10 cellular contexts compared by ENCODE assay signal in genomic region chr19:18160441-18160791, GRCh38. TPM values are rescaled to one million over a fixed set of nuclear protein-coding genes. Genes with fewer than 3 reads are reported as not detected.
A peak's percentile ranks its signal among the peaks of the same experiment; 100 is the strongest.
DNase-seq lines count a peak whose midpoint lies in the region; ATAC-seq, FAIRE-seq and TF ChIP-seq lines count a peak whose summit lies in the region.
"Had no signal": no experiment of that assay in that cellular context is flagged by ENCODE, and none has a peak within 500 bp of the region (broad histone marks: within the 10 kb centered on the region; RNA-seq: fewer than 3 reads in every experiment).

No MANE protein-coding gene starts in this region.

- no peaks in the 10 kb centered on the region for H3K27me3 Mint-ChIP-seq in activated T-cell treated with anti-CD3 and anti-CD28 coated beads, Interleukin-2, amount 50 U/mL, for 72 hours (ENCODE audit: low read depth)
- no peaks in the 10 kb centered on the region for H3K27me3 Mint-ChIP-seq in activated B cell treated with CpG ODN at 0.5 μM for 24 hours

- peak overlapping the region; percentile 79 to 83 for H3K4me3 Mint-ChIP-seq in activated T-cell treated with anti-CD3 and anti-CD28 coated beads, Interleukin-2, amount 50 U/mL, for 72 hours
- H3K4me3 Mint-ChIP-seq in activated B cell treated with CpG ODN at 0.5 μM for 24 hours: peak overlapping the region; percentile 24

- no peaks in the 10 kb centered on the region for H3K9me3 Mint-ChIP-seq in activated T-cell treated with anti-CD3 and anti-CD28 coated beads, Interleukin-2, amount 50 U/mL, for 72 hours
- no peaks in the 10 kb centered on the region for H3K9me3 Mint-ChIP-seq in activated B cell treated with CpG ODN at 0.5 μM for 24 hours

- no peak overlapping the region for H3K9ac ChIP-seq in keratinocyte (ENCODE audit: control insufficient read depth, extremely low read depth, insufficient read depth, low read length)

- peak overlapping the region; percentile 34 for H3K4me2 ChIP-seq in keratinocyte (ENCODE audit: control insufficient read depth, extremely low read depth, insufficient read depth, low read depth, low read length)

- no peak overlapping the region for H3K4me3 ChIP-seq in keratinocyte (ENCODE audit: control insufficient read depth in 2 of 3, extremely low read depth in 1 of 3, insufficient read depth in 2 of 3, low read depth in 1 of 3, low read length in 3 of 3)
- H3K4me3 ChIP-seq in tibial artery: peak overlapping the region in 1 of 2 donors; percentile 47

- dilution Hi-C loops in keratinocyte (cut with MboI; ENCODE audit: extremely low pct_ligation_motif_present, low sequenced_read_pairs): no loop called here

- TF ChIP-seq CTCF in activated B cell treated with CpG ODN at 0.5 μM for 24 hours (IDR thresholded peaks at IDR 0.05) (no peak), keratinocyte (optimal IDR thresholded peaks at IDR 0.05 in 1 of 3, IDR thresholded peaks at IDR 0.05 in 1 of 3, conservative IDR thresholded peaks at IDR 0.05 in 1 of 3; ENCODE audit: extremely low read depth in 1 of 3, insufficient read depth in 2 of 3, low read length in 3 of 3) (no peak), tibial artery (IDR thresholded peaks at IDR 0.05) (no peak)

- H3K4me1 ChIP-seq in keratinocyte (ENCODE audit: control insufficient read depth, extremely low read depth, insufficient read depth, low read length): peaks cover 24% of the 10 kb centered on the region
- peaks cover 7 to 43% (median 31%) of the 10 kb centered on the region in 4 donors for H3K4me1 ChIP-seq in tibial artery
- H3K4me1 ChIP-seq: Caco-2 had no signal

- peaks cover 21% of the 10 kb centered on the region for H3K4me1 Mint-ChIP-seq in activated T-cell treated with anti-CD3 and anti-CD28 coated beads, Interleukin-2, amount 50 U/mL, for 72 hours (ENCODE audit: low read depth)
- peaks cover 16% of the 10 kb centered on the region for H3K4me1 Mint-ChIP-seq in activated B cell treated with CpG ODN at 0.5 μM for 24 hours

- no peaks in the 10 kb centered on the region for H3K9me3 ChIP-seq in keratinocyte (ENCODE audit: control insufficient read depth, low read depth, low read length)
- H3K9me3 ChIP-seq in tibial artery: no peaks in the 10 kb centered on the region
- H3K9me3 ChIP-seq: Caco-2 had no signal

- H4K20me1 ChIP-seq in keratinocyte (ENCODE audit: control insufficient read depth, extremely low read depth, insufficient read depth, low read length): no peaks in the 10 kb centered on the region

- no peaks in the 10 kb centered on the region for H3K9me1 ChIP-seq in keratinocyte (ENCODE audit: control insufficient read depth, extremely low read depth, insufficient read depth, low read length)

- H3K36me3 ChIP-seq in keratinocyte (ENCODE audit: control insufficient read depth in 2 of 2, extremely low read depth in 1 of 2, insufficient read depth in 2 of 2, low read length in 2 of 2) (peaks cover 13 to 24% of the 10 kb centered on the region in 2 experiments), tibial artery (peaks cover 17 to 42% (median 28%) of the 10 kb centered on the region in 3 donors)

- H3K27me3 ChIP-seq in keratinocyte (ENCODE audit: control insufficient read depth, extremely low read depth, insufficient read depth, low read length) (no peaks in the 10 kb centered on the region), tibial artery (no peaks in the 10 kb centered on the region)

- H3K36me3 Mint-ChIP-seq in activated T-cell treated with anti-CD3 and anti-CD28 coated beads, Interleukin-2, amount 50 U/mL, for 72 hours (ENCODE audit: insufficient read depth in 2 of 2): peaks cover 4 to 6% of the 10 kb centered on the region in 2 donors
- peaks cover 16% of the 10 kb centered on the region for H3K36me3 Mint-ChIP-seq in activated B cell treated with CpG ODN at 0.5 μM for 24 hours (ENCODE audit: low read depth)

- ATAC-seq in activated T-cell treated with anti-CD3 and anti-CD28 coated beads, Interleukin-2, amount 50 U/mL, for 72 hours (replicated peaks in 1 of 2): no peak
- no peak for ATAC-seq in activated B cell treated with CpG ODN at 0.5 μM for 24 hours (ENCODE audit: low read depth)

- no peak overlapping the region for H3K27ac ChIP-seq in keratinocyte (ENCODE audit: control insufficient read depth, insufficient read depth, low read length)
- peak overlapping the region; percentile 76 to 79 for H3K27ac ChIP-seq in tibial artery

- H2AFZ ChIP-seq in keratinocyte (ENCODE audit: control insufficient read depth, low read length): no peak overlapping the region

- H3K27ac Mint-ChIP-seq in activated T-cell treated with anti-CD3 and anti-CD28 coated beads, Interleukin-2, amount 50 U/mL, for 72 hours: peak overlapping the region; percentile 57
- H3K27ac Mint-ChIP-seq in activated B cell treated with CpG ODN at 0.5 μM for 24 hours: peak overlapping the region; percentile 66

- no peak for FAIRE-seq in keratinocyte (lab: Jason Lieb, UNC)

- DNase-seq in activated T-cell treated with anti-CD3 and anti-CD28 coated beads, Interleukin-2, amount 50 U/mL, for 72 hours: no peak
- DNase-seq in activated T-cell treated with anti-CD3 and anti-CD28 coated beads, Interleukin-2, amount 50 U/mL, for 48 hours: no peak
- DNase-seq in activated B cell treated with CpG ODN at 0.5 μM for 24 hours: no peak
- DNase-seq in keratinocyte (ENCODE audit: low read depth, low spot score): no peak
- no peak for DNase-seq in tibial artery
- DNase-seq in NCI-H1930 (lab: John Stamatoyannopoulos, UW): no peak
- no peak for DNase-seq in central memory CD4-positive, alpha-beta T cell
- no peak for DNase-seq in DMS153 (lab: John Stamatoyannopoulos, UW)
- DNase-seq: activated gamma-delta T cell treated with Interleukin-2 at 50 U/mL for 16 hours, Caco-2 had no signal

- H3K79me2 ChIP-seq in keratinocyte (ENCODE audit: control insufficient read depth, insufficient read depth, low read length): peaks cover 2% of the 10 kb centered on the region

- CTCF ChIA-PET in activated B cell treated with CpG ODN at 0.5 μM for 24 hours (lab: Charles Lee): interaction anchor here (1.5 to 2.1 kb wide), 2 partner anchors 31 to 92 kb away, joined by 5 to 15 read pairs; no protein-coding TSS in a partner anchor

- intact Hi-C loops in activated B cell treated with CpG ODN at 0.5 μM for 24 hours (cut with micrococcal nuclease) (no loop called here), tibial artery (cut with DNase I; ENCODE audit: low total_unique reads) (no loop called here)

- POLR2A ChIA-PET in activated B cell treated with CpG ODN at 0.5 μM for 24 hours (lab: Charles Lee): interaction anchor here (0.6 to 3.4 kb wide), 9 partner anchors 10 to 222 kb away, joined by 3 to 14 read pairs (median 5); partner anchors contain the start of gene MPV17L2

RNA-seq across cellular contexts. Expression of gene PIK3R2, which starts 7.5 kb away (rescaled TPM):
- 10 to 100 TPM; 13.3 to 15.4 TPM for total RNA-seq in activated T-cell treated with anti-CD3 and anti-CD28 coated beads, Interleukin-2, amount 50 U/mL, for 72 hours
- 12.0 and 12.7 TPM in 2 replicates for total RNA-seq in activated B cell treated with CpG ODN at 0.5 μM for 24 hours
- polyA plus RNA-seq in keratinocyte: 12.4 to 19.6 TPM (median 13.9 TPM) in 3 replicates
- 17.3 TPM for polyA plus RNA-seq in keratinocyte (2011; ENCODE audit: low read depth)
- 14.3 and 24.9 TPM in 2 replicates for polyA plus RNA-seq in keratinocyte (2011; cell fraction: cytosol; rRNA removed)
- 20.3 and 26.5 TPM in 2 replicates for polyA plus RNA-seq in keratinocyte (2011; cell fraction: nucleus; rRNA removed)
- 10.5 and 37.4 TPM in 2 replicates for polyA plus RNA-seq in keratinocyte (2012; ENCODE audit: low replicate concordance)
- 16.5 to 28.9 TPM (median 25.3 TPM) in 3 replicates for polyA minus RNA-seq in keratinocyte
- 30.9 TPM for polyA minus RNA-seq in keratinocyte (2011; cell fraction: cytosol; rRNA and poly(A)+ RNA removed)
- 17.0 and 22.8 TPM in 2 replicates for polyA minus RNA-seq in keratinocyte (2011; cell fraction: nucleus; rRNA and poly(A)+ RNA removed)

RNA-seq across cellular contexts. Expression of gene IFI30, which starts 13.2 kb away (rescaled TPM):
- total RNA-seq in activated T-cell treated with anti-CD3 and anti-CD28 coated beads, Interleukin-2, amount 50 U/mL, for 72 hours: 10 to 100 TPM; 10.2 to 11.4 TPM
- total RNA-seq in activated B cell treated with CpG ODN at 0.5 μM for 24 hours: 251 and 255 TPM in 2 replicates
- 28.1 to 72.7 TPM (median 31.3 TPM) in 3 replicates for polyA plus RNA-seq in keratinocyte
- polyA plus RNA-seq in keratinocyte (2011; ENCODE audit: low read depth): 1.4 TPM
- polyA plus RNA-seq in keratinocyte (2011; cell fraction: cytosol; rRNA removed): 35.2 and 51.3 TPM in 2 replicates
- polyA plus RNA-seq in keratinocyte (2011; cell fraction: nucleus; rRNA removed): 40.5 and 44.3 TPM in 2 replicates
- polyA plus RNA-seq in keratinocyte (2012; ENCODE audit: low replicate concordance): 24.7 and 25.7 TPM in 2 replicates
- polyA minus RNA-seq in keratinocyte: 17.7 to 74.4 TPM (median 35.2 TPM) in 3 replicates
- 50.3 TPM for polyA minus RNA-seq in keratinocyte (2011; cell fraction: cytosol; rRNA and poly(A)+ RNA removed)
- 16.6 and 30.2 TPM in 2 replicates for polyA minus RNA-seq in keratinocyte (2011; cell fraction: nucleus; rRNA and poly(A)+ RNA removed)

RNA-seq across cellular contexts. Expression of gene MPV17L2, which starts 32.6 kb away (rescaled TPM):
- 10 to 100 TPM in 1 of 2 donors, 1 to 10 TPM in 1; 9.8 to 10.1 TPM for total RNA-seq in activated T-cell treated with anti-CD3 and anti-CD28 coated beads, Interleukin-2, amount 50 U/mL, for 72 hours
- 17.3 and 17.9 TPM in 2 replicates for total RNA-seq in activated B cell treated with CpG ODN at 0.5 μM for 24 hours
- polyA plus RNA-seq in keratinocyte: 26.3 to 39.8 TPM (median 26.8 TPM) in 3 replicates
- 1.7 TPM for polyA plus RNA-seq in keratinocyte (2011; ENCODE audit: low read depth)
- polyA plus RNA-seq in keratinocyte (2011; cell fraction: cytosol; rRNA removed): 32.5 and 45.0 TPM in 2 replicates
- polyA plus RNA-seq in keratinocyte (2011; cell fraction: nucleus; rRNA removed): 19.1 and 29.2 TPM in 2 replicates
- polyA plus RNA-seq in keratinocyte (2012; ENCODE audit: low replicate concordance): 15.8 and 27.7 TPM in 2 replicates
- 22.0 to 49.3 TPM (median 47.2 TPM) in 3 replicates for polyA minus RNA-seq in keratinocyte
- 34.1 TPM for polyA minus RNA-seq in keratinocyte (2011; cell fraction: cytosol; rRNA and poly(A)+ RNA removed)
- polyA minus RNA-seq in keratinocyte (2011; cell fraction: nucleus; rRNA and poly(A)+ RNA removed): 10.8 and 12.0 TPM in 2 replicates

RNA-seq across cellular contexts. Expression of gene RAB3A, which starts 43.4 kb away (rescaled TPM):
- total RNA-seq in activated T-cell treated with anti-CD3 and anti-CD28 coated beads, Interleukin-2, amount 50 U/mL, for 72 hours: 1 to 10 TPM; 1.8 to 1.9 TPM
- 3.8 and 4.1 TPM in 2 replicates for total RNA-seq in activated B cell treated with CpG ODN at 0.5 μM for 24 hours
- 0.30 to 0.92 TPM (median 0.56 TPM) in 3 replicates for polyA plus RNA-seq in keratinocyte
- 0.46 TPM for polyA plus RNA-seq in keratinocyte (2011; ENCODE audit: low read depth)
- 0.46 and 0.86 TPM in 2 replicates for polyA plus RNA-seq in keratinocyte (2011; cell fraction: cytosol; rRNA removed)
- 0.55 and 0.56 TPM in 2 replicates for polyA plus RNA-seq in keratinocyte (2011; cell fraction: nucleus; rRNA removed)
- 0.62 and 1.0 TPM in 2 replicates for polyA plus RNA-seq in keratinocyte (2012; ENCODE audit: low replicate concordance)
- 0.48 to 6.9 TPM (median 4.0 TPM) in 3 replicates for polyA minus RNA-seq in keratinocyte
- polyA minus RNA-seq in keratinocyte (2011; cell fraction: cytosol; rRNA and poly(A)+ RNA removed): 2.1 TPM
- 0.39 and 0.42 TPM in 2 replicates for polyA minus RNA-seq in keratinocyte (2011; cell fraction: nucleus; rRNA and poly(A)+ RNA removed)

Comparison
In these comparisons a context has a peak if more than half of its experiments do, and no peak if none do; other contexts are left out.
1. RNA of gene IFI30, which starts 13.2 kb away (total RNA-seq): 251 to 255 TPM in activated B cell treated with CpG ODN at 0.5 μM for 24 hours; 10.2 to 11.4 TPM in activated T-cell treated with anti-CD3 and anti-CD28 coated beads, Interleukin-2, amount 50 U/mL, for 72 hours; every median in the first group is over 10 times any median in the second.